Comparison of ENCODE assay signal across 10 cellular contexts in the genomic region with DNA sequence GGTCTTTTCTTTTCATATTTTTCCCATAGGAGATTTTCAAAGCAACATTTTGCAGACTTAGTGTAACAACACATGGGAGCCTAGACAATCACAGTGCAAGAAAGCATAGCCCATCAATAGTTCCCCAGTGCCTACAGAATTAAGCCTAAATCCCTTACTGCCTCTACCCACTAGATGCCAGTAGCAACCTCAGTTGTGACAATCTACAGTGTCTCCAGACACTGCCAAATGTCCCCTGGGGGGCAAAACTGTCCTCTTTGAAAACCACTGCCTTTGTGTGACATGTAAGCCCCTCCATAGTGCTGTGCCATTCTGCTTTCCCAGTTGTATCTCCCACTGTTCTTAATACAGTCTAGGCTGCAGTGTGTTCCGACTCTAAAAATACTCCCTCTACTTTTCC.
DNase-seq lines count a peak whose midpoint lies in the region; ATAC-seq and TF ChIP-seq lines count a peak whose summit lies in the region.
"Had no signal": no experiment of that assay in that cellular context is flagged by ENCODE, and none has a peak within 500 bp of the region (broad histone marks: within the 10 kb centered on the region; RNA-seq: fewer than 3 reads in every experiment).

No MANE protein-coding gene starts in this region.

- no peaks in the 10 kb centered on the region for H3K9me3 ChIP-seq in A673 (ENCODE audit: low read depth, low read length, poor library complexity, severe bottlenecking)
- no peaks in the 10 kb centered on the region for H3K9me3 ChIP-seq in spleen
- H3K9me3 ChIP-seq in CD4-positive, alpha-beta T cell (ENCODE audit: control insufficient read depth, low read length), result peaks cover 3% of the 10 kb centered on the region

- no peak overlapping the region for H3K27ac Mint-ChIP-seq in CD4-positive, alpha-beta T cell
- H3K27ac Mint-ChIP-seq: naive thymus-derived CD4-positive, alpha-beta T cell; T-cell had no signal

- H3K4me3 ChIP-seq in A673 (ENCODE audit: low read depth, low read length, poor library complexity, severe bottlenecking) (no peak overlapping the region), H7 (ENCODE audit: insufficient read depth, low read depth, low read length) (no peak overlapping the region), spleen (no peak overlapping the region)

- intact Hi-C loops in A673 (cut with micrococcal nuclease; ENCODE audit: unreplicated experiment) (loop anchor here (1.0 to 10.0 kb wide), 5 partner anchors 164 to 1302 kb away; no protein-coding TSS in a partner anchor), spleen (cut with DNase I; ENCODE audit: low total_unique reads) (no loop called here)
- intact Hi-C loops in CD4-positive, alpha-beta T cell (cut with DNase I, micrococcal nuclease), result no loop called here

- peaks cover 10% of the 10 kb centered on the region for H3K9me3 Mint-ChIP-seq in CD4-positive, alpha-beta T cell

- ATAC-seq in CD4-positive, alpha-beta T cell (ENCODE audit: poor library complexity), result no peak
- no peak for ATAC-seq in GM19395 (IDR thresholded peaks at IDR 0.05; ENCODE audit: unreplicated experiment)
- ATAC-seq: naive thymus-derived CD4-positive, alpha-beta T cell; T-cell had no signal

- H3K27me3 ChIP-seq in A673 (replicated peaks; ENCODE audit: insufficient read depth, low read depth, low read length, poor library complexity) (no peaks in the 10 kb centered on the region), H7 (ENCODE audit: control insufficient read depth, insufficient read depth, low read length) (no peaks in the 10 kb centered on the region), spleen (replicated peaks in 1 of 7) (no peaks in the 10 kb centered on the region)
- H3K27me3 ChIP-seq in CD4-positive, alpha-beta T cell (ENCODE audit: control insufficient read depth, insufficient read depth, low read length), result no peaks in the 10 kb centered on the region

- no peaks in the 10 kb centered on the region for H3K4me1 Mint-ChIP-seq in CD4-positive, alpha-beta T cell (ENCODE audit: low read depth)
- H3K4me1 Mint-ChIP-seq: naive thymus-derived CD4-positive, alpha-beta T cell; T-cell had no signal

- peak; percentile 94 for DNase-seq in A673 (ENCODE audit: low spot score)
- DNase-seq in H7, result peak; percentile 22
- peak; percentile 3 for DNase-seq in RKO (ENCODE audit: low spot score)
- DNase-seq in inferior parietal cortex (ENCODE audit: extremely low spot score), result peak; percentile 70
- DNase-seq in GM13976 (ENCODE audit: low spot score), result no peak
- DNase-seq in spleen, result no peak
- no peak for DNase-seq in CD4-positive, alpha-beta T cell
- DNase-seq: naive thymus-derived CD4-positive, alpha-beta T cell; T-cell had no signal

- H3K36me3 Mint-ChIP-seq in CD4-positive, alpha-beta T cell (ENCODE audit: low read depth), result no peaks in the 10 kb centered on the region
- H3K36me3 Mint-ChIP-seq: naive thymus-derived CD4-positive, alpha-beta T cell; T-cell had no signal

- H3K36me3 ChIP-seq in A673 (ENCODE audit: insufficient read depth, low read length, poor library complexity, severe bottlenecking) (no peaks in the 10 kb centered on the region), H7 (replicated peaks; ENCODE audit: control insufficient read depth, insufficient read depth, low read length) (no peaks in the 10 kb centered on the region), spleen (no peaks in the 10 kb centered on the region)

- H3K4me1 ChIP-seq in A673 (ENCODE audit: insufficient read depth, low read length, poor library complexity, severe bottlenecking) (peaks cover 65% of the 10 kb centered on the region), spleen (no peaks in the 10 kb centered on the region)

- H3K4me3 Mint-ChIP-seq in CD4-positive, alpha-beta T cell, result no peak overlapping the region
- H3K4me3 Mint-ChIP-seq: naive thymus-derived CD4-positive, alpha-beta T cell; T-cell had no signal

- TF ChIP-seq CTCF in A673 (conservative IDR thresholded peaks at IDR 0.05; ENCODE audit: low read depth, low read length) (peak; percentile 94), GM13976 (IDR thresholded peaks at IDR 0.05; ENCODE audit: borderline replicate concordance, control extremely low read depth, extremely low read depth, insufficient read depth, missing control alignments) (no peak), spleen (IDR thresholded peaks at IDR 0.05 in 8 of 11, conservative IDR thresholded peaks at IDR 0.05 in 3 of 11) (no peak)
- no peak for TF ChIP-seq CTCF in CD4-positive, alpha-beta T cell (IDR thresholded peaks at IDR 0.05)

- CTCF ChIA-PET in A673 (lab: Charles Lee), result interaction anchor here (1.0 kb wide), 1 partner anchor 164 kb away, joined by 4 read pairs; no protein-coding TSS in a partner anchor
- CTCF ChIA-PET in CD4-positive, alpha-beta T cell (lab: Charles Lee), result no interaction called here

- TF ChIP-seq POLR2A in spleen (IDR thresholded peaks at IDR 0.05), result no peak

- BruUV-seq in A673 (replicated peaks; lab: Mats Ljungman, UMichigan), result no TSS peak

- 79 to 96% (median 86%) methylated on average over 1 of the region's 1 CpG for WGBS in spleen, 5 donors

- POLR2A ChIA-PET in A673 (lab: Charles Lee; ENCODE audit: low non-redundant PET), result no interaction called here
- POLR2A ChIA-PET in CD4-positive, alpha-beta T cell (lab: Charles Lee), result no interaction called here

- H3K27me3 Mint-ChIP-seq in CD4-positive, alpha-beta T cell, result no peaks in the 10 kb centered on the region
- H3K27me3 Mint-ChIP-seq: naive thymus-derived CD4-positive, alpha-beta T cell; T-cell had no signal

- in situ Hi-C loops in GM13976 (cut with MboI; ENCODE audit: low sequenced_read_pairs, unreplicated experiment), result no loop called here

- no peak overlapping the region for H3K27ac ChIP-seq in A673 (ENCODE audit: low read depth, low read length, poor library complexity, severe bottlenecking)
- no peak overlapping the region for H3K27ac ChIP-seq in spleen
- H3K27ac ChIP-seq in CD4-positive, alpha-beta T cell (ENCODE audit: low read depth, low read length), result no peak overlapping the region

Comparison
In these comparisons a context has a peak if more than half of its experiments do, and no peak if none do; other contexts are left out.
1. DNase-seq: peak in A673 (single experiment), H7 (single experiment), RKO (single experiment) and inferior parietal cortex (single experiment); none in GM13976 (single experiment), spleen (single experiment) and CD4-positive, alpha-beta T cell (0 of 10).